In genomic region chr17:21289902-21290571, GRCh38 we compare ENCODE assay signal across 10 cellular contexts. TPM values are rescaled to one million over a fixed set of nuclear protein-coding genes. Genes with fewer than 3 reads are reported as not detected.
DNase-seq lines count a peak whose midpoint lies in the region; ATAC-seq, FAIRE-seq and TF ChIP-seq lines count a peak whose summit lies in the region.
"Had no signal": no experiment of that assay in that cellular context is flagged by ENCODE, and none has a peak within 500 bp of the region (broad histone marks: within the 10 kb centered on the region; RNA-seq: fewer than 3 reads in every experiment).

No MANE protein-coding gene starts in this region.

- H2AFZ ChIP-seq in H1 (ENCODE audit: low read length) (no peak overlapping the region), PC-9 (no peak overlapping the region)

- H3K79me1 ChIP-seq in H1 (ENCODE audit: low read depth, low read length) = peaks cover 22% of the 10 kb centered on the region

- H3K9me2 ChIP-seq in PC-9 (ENCODE audit: insufficient read depth) = no peaks in the 10 kb centered on the region

- H3K4me3 Mint-ChIP-seq in CD8-positive, alpha-beta T cell = no peak overlapping the region

- DNase-seq in CD8-positive, alpha-beta T cell = no peak
- peak; percentile 80 for DNase-seq in NCI-H1694 (lab: John Stamatoyannopoulos, UW)
- no peak for DNase-seq in H1 (ENCODE audit: low read depth in 1 of 2, low spot score in 2 of 2)
- DNase-seq in pancreas = peak in 5 of 6 donors; percentile 54 to 85 (median 65)
- no peak for DNase-seq in occipital lobe (lab: John Stamatoyannopoulos, UW)
- no peak for DNase-seq in PC-9
- no peak for DNase-seq in stimulated activated naive CD4-positive, alpha-beta T cell (lab: John Stamatoyannopoulos, UW)
- DNase-seq: NCI-H510A had no signal

- intact Hi-C loops in CD8-positive, alpha-beta T cell (cut with DNase I, micrococcal nuclease) = loop anchor here (2.0 to 5.0 kb wide), 4 partner anchors 15 to 262 kb away; no protein-coding TSS in a partner anchor
- intact Hi-C loops in pancreas (cut with DNase I) = loop anchor here in 1 of 3 donors (10.0 kb wide), 1 partner anchor 975 kb away; no protein-coding TSS in a partner anchor
- intact Hi-C loops in PC-9 (cut with micrococcal nuclease; ENCODE audit: unreplicated experiment) = loop anchor here (5.0 kb wide), 2 partner anchors 38 to 163 kb away; partner anchors contain the start of genes DHRS7B and NATD1

- H2BK120ac ChIP-seq in H1 (replicated peaks; ENCODE audit: low read depth, low read length) = no peak overlapping the region

- POLR2A ChIA-PET in CD8-positive, alpha-beta T cell (lab: Charles Lee) = no interaction called here
- POLR2A ChIA-PET in H1 (lab: Charles Lee; ENCODE audit: partially characterized antibody) = no interaction called here
- POLR2A ChIA-PET in PC-9 (lab: Charles Lee; ENCODE audit: unreplicated experiment) = interaction anchor here (0.7 kb wide), 1 partner anchor 101 kb away, joined by 5 read pairs; no protein-coding TSS in a partner anchor

- FAIRE-seq in H1 (lab: Jason Lieb, UNC) = no peak
- no peak for FAIRE-seq in pancreas (lab: Jason Lieb, UNC)

- no peak overlapping the region for H3K14ac ChIP-seq in H1 (ENCODE audit: insufficient read length)

- H4K20me1 ChIP-seq in H1 (replicated peaks in 1 of 2; ENCODE audit: control insufficient read depth in 1 of 2, insufficient read depth in 2 of 2, low read length in 2 of 2) = peaks cover 4 to 5% of the 10 kb centered on the region in 2 experiments
- peaks cover 48% of the 10 kb centered on the region for H4K20me1 ChIP-seq in PC-9 (ENCODE audit: insufficient read depth)

- H2BK20ac ChIP-seq in H1 (ENCODE audit: low read length) = no peak overlapping the region

- no peak overlapping the region for H2BK12ac ChIP-seq in H1 (ENCODE audit: low read depth, low read length)

- TF ChIP-seq CTCF in CD8-positive, alpha-beta T cell (IDR thresholded peaks at IDR 0.05) = no peak
- peak in 1 of 3 experiments; percentile 15; a peak in 1 of 4 replicates for TF ChIP-seq CTCF in H1 (IDR thresholded peaks at IDR 0.05; ENCODE audit: control extremely low read depth in 1 of 3, insufficient read depth in 1 of 3, low read depth in 1 of 3, low read length in 3 of 3)
- TF ChIP-seq CTCF in pancreas (IDR thresholded peaks at IDR 0.05) = no peak
- TF ChIP-seq CTCF in PC-9 (conservative IDR thresholded peaks at IDR 0.05) = no peak

- no peaks in the 10 kb centered on the region for H3K27me3 ChIP-seq in CD8-positive, alpha-beta T cell (ENCODE audit: insufficient read depth, low read length)
- no peaks in the 10 kb centered on the region for H3K27me3 ChIP-seq in H1 (replicated peaks in 1 of 4; ENCODE audit: control insufficient read depth in 3 of 4, extremely low read depth in 1 of 4, insufficient read depth in 3 of 4, low read length in 3 of 4)
- no peaks in the 10 kb centered on the region for H3K27me3 ChIP-seq in pancreas
- no peaks in the 10 kb centered on the region for H3K27me3 ChIP-seq in PC-9 (ENCODE audit: insufficient read depth, low read depth)

- TF ChIP-seq EP300 in H1 (IDR thresholded peaks at IDR 0.05; ENCODE audit: borderline replicate concordance in 1 of 2, low read depth in 2 of 2, low read length in 2 of 2) = no peak

- no peak overlapping the region for H3K27ac ChIP-seq in CD8-positive, alpha-beta T cell (ENCODE audit: low read depth, low read length)
- H3K27ac ChIP-seq in H1 (ENCODE audit: low read depth, low read length) (no peak overlapping the region), pancreas (peak overlapping the region in 2 of 4 donors; percentile 25 to 99), PC-9 (no peak overlapping the region)

- H3K79me2 ChIP-seq in H1 (ENCODE audit: control insufficient read depth in 1 of 2, insufficient read depth in 2 of 2, low read length in 2 of 2) = peaks cover 0 to 35% of the 10 kb centered on the region in 2 experiments; a peak in 2 of 4 replicates
- peaks cover 90% of the 10 kb centered on the region for H3K79me2 ChIP-seq in PC-9 (ENCODE audit: low read depth)

- H3K36me3 ChIP-seq in CD8-positive, alpha-beta T cell (ENCODE audit: insufficient read depth, low read length) = no peaks in the 10 kb centered on the region
- H3K36me3 ChIP-seq in H1 (ENCODE audit: control insufficient read depth in 2 of 4, insufficient read depth in 4 of 4, low read length in 3 of 4) (no peaks in the 10 kb centered on the region), pancreas (no peaks in the 10 kb centered on the region), PC-9 (ENCODE audit: low read depth) (no peaks in the 10 kb centered on the region)

- H3K4me1 Mint-ChIP-seq in CD8-positive, alpha-beta T cell (ENCODE audit: low read depth) = peaks cover 58% of the 10 kb centered on the region

- BruUV-seq in PC-9 (replicated peaks; lab: Mats Ljungman, UMichigan) = no TSS peak

- WGBS in H1 (ENCODE audit: extremely low coverage in 1 of 2, insufficient coverage in 1 of 2, insufficient read length in 1 of 2, insufficient replicate concordance in 2 of 2, low coverage in 1 of 2, low lambda C conversion rate in 2 of 2, missing lambda C conversion rate in 1 of 2), 2 experiments = 82% methylated on average over 16 of the region's 18 CpGs; no CpG with 5 or more reads in 1 of the 2 experiments
- 27 to 38% methylated on average over 18 of the region's 18 CpGs for WGBS in pancreas, 2 donors

- CTCF ChIA-PET in CD8-positive, alpha-beta T cell (lab: Charles Lee) = interaction anchor here (0.8 to 5.6 kb wide), 3 partner anchors 12 to 221 kb away, joined by 3 to 41 read pairs (median 4); no protein-coding TSS in a partner anchor
- CTCF ChIA-PET in H1 (lab: Charles Lee; ENCODE audit: partially characterized antibody) (interaction anchor here (0.8 to 2.1 kb wide), 5 partner anchors 7 to 246 kb away, joined by 3 to 11 read pairs (median 3); no protein-coding TSS in a partner anchor), PC-9 (lab: Charles Lee) (no interaction called here)

- H3K23ac ChIP-seq in H1 (ENCODE audit: insufficient read length) = no peak overlapping the region

- no peak overlapping the region for H4K91ac ChIP-seq in H1 (replicated peaks; ENCODE audit: insufficient read length, low read length)

- H4K5ac ChIP-seq in H1 (ENCODE audit: insufficient read length, low read depth, low read length) = no peak overlapping the region

- H3K9ac ChIP-seq in H1 (replicated peaks in 1 of 4; ENCODE audit: extremely low read depth in 1 of 4, low read depth in 3 of 4, low read length in 3 of 4) = no peak overlapping the region

- 0 out of 2 replicates have a peak overlapping the region, but pooled peaks have one; percentile 24 for H2BK5ac ChIP-seq in H1 (ENCODE audit: low read depth, low read length)

- H3K4me1 ChIP-seq in CD8-positive, alpha-beta T cell (ENCODE audit: insufficient read depth, low read length) = peaks cover 40% of the 10 kb centered on the region
- H3K4me1 ChIP-seq in H1 (replicated peaks in 1 of 4; ENCODE audit: control insufficient read depth in 3 of 4, insufficient read depth in 4 of 4, low read length in 3 of 4) (peaks cover 0 to 14% (median 9%) of the 10 kb centered on the region in 4 experiments; a peak in 6 of 7 replicates), pancreas (peaks cover 32 to 45% (median 36%) of the 10 kb centered on the region in 3 donors), PC-9 (replicated peaks; ENCODE audit: insufficient read depth) (peaks cover 24% of the 10 kb centered on the region)

- no peak overlapping the region for H3K56ac ChIP-seq in H1 (replicated peaks; ENCODE audit: insufficient read length, low read depth, low read length)

- H3K18ac ChIP-seq in H1 (ENCODE audit: extremely low read depth, low read length) = no peak overlapping the region

- H2BK15ac ChIP-seq in H1 (ENCODE audit: low read length) = no peak overlapping the region

- no peak for ATAC-seq in CD8-positive, alpha-beta T cell
- ATAC-seq in pancreas = peak in 1 of 4 donors; percentile 2
- no peak for ATAC-seq in GM21423 (IDR thresholded peaks at IDR 0.05; ENCODE audit: unreplicated experiment)

- H3K4me3 ChIP-seq in CD8-positive, alpha-beta T cell (ENCODE audit: low read depth, low read length) = no peak overlapping the region
- H3K4me3 ChIP-seq in H1 (ENCODE audit: extremely low read depth in 1 of 4, insufficient read depth in 2 of 4, low read depth in 3 of 4, low read length in 4 of 4) = no peak overlapping the region
- H3K4me3 ChIP-seq in pancreas = no peak overlapping the region
- no peak overlapping the region for H3K4me3 ChIP-seq in PC-9

- H3K36me3 Mint-ChIP-seq in CD8-positive, alpha-beta T cell = peaks cover 22% of the 10 kb centered on the region

- H3K4ac ChIP-seq in H1 (replicated peaks; ENCODE audit: insufficient read length, low read depth, low read length) = no peak overlapping the region

- H3K27me3 Mint-ChIP-seq in CD8-positive, alpha-beta T cell (ENCODE audit: low read depth) = no peaks in the 10 kb centered on the region
- H3K27me3 Mint-ChIP-seq: progenitor cell of endocrine pancreas had no signal

- peak overlapping the region; percentile 71 for H3K27ac Mint-ChIP-seq in CD8-positive, alpha-beta T cell
- H3K27ac Mint-ChIP-seq: progenitor cell of endocrine pancreas had no signal

- no peak overlapping the region for H3K4me2 ChIP-seq in H1 (ENCODE audit: insufficient read depth in 1 of 2, low read depth in 2 of 2, low read length in 2 of 2)
- no peak overlapping the region for H3K4me2 ChIP-seq in PC-9

- peak in 1 of 2 experiments; percentile 27; a peak in 2 of 4 replicates for TF ChIP-seq RAD21 in H1 (IDR thresholded peaks at IDR 0.05 in 1 of 2, conservative IDR thresholded peaks at IDR 0.05 in 1 of 2; ENCODE audit: low read depth in 2 of 2, low read length in 2 of 2)

- no peak overlapping the region for H2AK5ac ChIP-seq in H1 (ENCODE audit: low read depth, low read length)

- peaks cover 2% of the 10 kb centered on the region; the same call in 1 of the 2 replicates for H3K23me2 ChIP-seq in H1 (ENCODE audit: low read depth, low read length)

- H3K9me3 ChIP-seq in CD8-positive, alpha-beta T cell (ENCODE audit: low read length) = no peaks in the 10 kb centered on the region
- H3K9me3 ChIP-seq in H1 (ENCODE audit: insufficient read depth in 2 of 2, low read depth in 1 of 2, low read length in 1 of 2) (peaks cover 17 to 38% of the 10 kb centered on the region in 2 experiments; a peak in 3 of 4 replicates), pancreas (no peaks in the 10 kb centered on the region), PC-9 (ENCODE audit: insufficient read depth, low read depth) (no peaks in the 10 kb centered on the region)

- peaks cover 5% of the 10 kb centered on the region for H3K9me3 Mint-ChIP-seq in CD8-positive, alpha-beta T cell

- TF ChIP-seq POLR2A in H1 (IDR thresholded peaks at IDR 0.05; ENCODE audit: control extremely low read depth in 1 of 2, low read depth in 2 of 2, low read length in 2 of 2) = no peak

- H4K8ac ChIP-seq in H1 (ENCODE audit: extremely low read depth, insufficient read depth, low read length) = no peak overlapping the region

- H3F3A ChIP-seq in PC-9 (ENCODE audit: insufficient read depth, low read depth) = peaks cover 31% of the 10 kb centered on the region

RNA-seq across cellular contexts. Expression of gene MAP2K3, which starts 5.5 kb away (rescaled TPM):
- total RNA-seq in CD8-positive, alpha-beta T cell = 10 to 100 TPM; 59.9 to 63.8 TPM
- 32.4 and 33.5 TPM in 2 replicates for total RNA-seq in H1 (2021; fragmentation: NEBNext Ultra II Directional; extraction: Animal tissue kit (Norgen Biotek cat#: 25700))
- polyA plus RNA-seq in H1 (2011; rRNA removed) = 16.9 and 24.3 TPM in 2 replicates
- 15.7 TPM for polyA plus RNA-seq in H1 (2011; cell fraction: cytosol; rRNA removed)
- polyA plus RNA-seq in H1 (2011; cell fraction: nucleus; rRNA removed) = 17.8 TPM
- polyA plus RNA-seq in H1 (2012, experiment 1 of 2) = 17.6 to 31.6 TPM (median 28.7 TPM) in 4 replicates
- 29.4 TPM for polyA plus RNA-seq in H1 (2012, experiment 2 of 2)
- 19.3 TPM for polyA plus RNA-seq in H1 (2013, experiment 1 of 2)
- polyA plus RNA-seq in H1 (2013, experiment 2 of 2) = 20.9 TPM
- polyA minus RNA-seq in H1 (2011; rRNA and poly(A)+ RNA removed) = 8.4 and 10.1 TPM in 2 replicates
- polyA minus RNA-seq in H1 (2011; cell fraction: cytosol; rRNA and poly(A)+ RNA removed) = 8.6 TPM
- polyA minus RNA-seq in H1 (2011; cell fraction: nucleus; rRNA and poly(A)+ RNA removed) = 13.8 TPM
- total RNA-seq in pancreas = 10 to 100 TPM; 16.4 to 25.0 (median 19.9) TPM
- 10 to 100 TPM; 21.9 to 40.9 TPM for polyA plus RNA-seq in pancreas
- total RNA-seq in occipital lobe = 1.7 TPM
- 89.2 and 98.1 TPM in 2 replicates for total RNA-seq in PC-9 (2021)

RNA-seq across cellular contexts. Expression of gene NATD1, which starts 36.8 kb away (rescaled TPM):
- 1 to 10 TPM; 6.3 to 6.6 TPM for total RNA-seq in CD8-positive, alpha-beta T cell
- 7.5 and 8.4 TPM in 2 replicates for total RNA-seq in H1 (2021; fragmentation: NEBNext Ultra II Directional; extraction: Animal tissue kit (Norgen Biotek cat#: 25700))
- 5.4 and 8.8 TPM in 2 replicates for polyA plus RNA-seq in H1 (2011; rRNA removed)
- 6.3 TPM for polyA plus RNA-seq in H1 (2011; cell fraction: cytosol; rRNA removed)
- polyA plus RNA-seq in H1 (2011; cell fraction: nucleus; rRNA removed) = 7.7 TPM
- polyA plus RNA-seq in H1 (2012, experiment 1 of 2) = 5.8 to 7.2 TPM (median 5.9 TPM) in 4 replicates
- 5.1 TPM for polyA plus RNA-seq in H1 (2012, experiment 2 of 2)
- 4.8 TPM for polyA plus RNA-seq in H1 (2013, experiment 1 of 2)
- 4.8 TPM for polyA plus RNA-seq in H1 (2013, experiment 2 of 2)
- 4.7 and 6.3 TPM in 2 replicates for polyA minus RNA-seq in H1 (2011; rRNA and poly(A)+ RNA removed)
- polyA minus RNA-seq in H1 (2011; cell fraction: cytosol; rRNA and poly(A)+ RNA removed) = 5.9 TPM
- polyA minus RNA-seq in H1 (2011; cell fraction: nucleus; rRNA and poly(A)+ RNA removed) = 5.7 TPM
- 1 to 10 TPM; 3.1 to 8.3 (median 5.3) TPM for total RNA-seq in pancreas
- polyA plus RNA-seq in pancreas = 1 to 10 TPM; 2.3 TPM
- 1.1 TPM for total RNA-seq in occipital lobe
- total RNA-seq in PC-9 (2021) = 5.3 and 5.4 TPM in 2 replicates

Comparison
In these comparisons a context has a peak if more than half of its experiments do, and no peak if none do; other contexts are left out.
1. DNase-seq: peak in NCI-H1694 (single experiment) and pancreas (5 of 6); none in CD8-positive, alpha-beta T cell (0 of 7), H1 (0 of 2), occipital lobe (single experiment), PC-9 (0 of 2) and stimulated activated naive CD4-positive, alpha-beta T cell (0 of 6).